In genomic region chr7:2698581-2699288, GRCh38 we compare ENCODE assay signal across 10 cellular contexts. TPM values are rescaled to one million over a fixed set of nuclear protein-coding genes. Genes with fewer than 3 reads are reported as not detected.
DNase-seq lines count a peak whose midpoint lies in the region; ATAC-seq and TF ChIP-seq lines count a peak whose summit lies in the region.
"Had no signal": no experiment of that assay in that cellular context is flagged by ENCODE, and none has a peak within 500 bp of the region (broad histone marks: within the 10 kb centered on the region; RNA-seq: fewer than 3 reads in every experiment).

No MANE protein-coding gene starts in this region.

- H3F3A ChIP-seq in GM23338 (replicated peaks; ENCODE audit: low read depth) = no peaks in the 10 kb centered on the region

- H3K36me3 ChIP-seq in GM23338 (ENCODE audit: insufficient read depth) (no peaks in the 10 kb centered on the region), BE2C (no peaks in the 10 kb centered on the region)

- H3K79me2 ChIP-seq in GM23338 (replicated peaks; ENCODE audit: insufficient read depth) = no peaks in the 10 kb centered on the region

- no peak overlapping the region for H3K4me2 ChIP-seq in GM23338

- H3K36me3 Mint-ChIP-seq in T-cell (no peaks in the 10 kb centered on the region), GM23338 (ENCODE audit: low read depth) (no peaks in the 10 kb centered on the region)
- H3K36me3 Mint-ChIP-seq in activated naive CD8-positive, alpha-beta T cell treated with anti-CD3 and anti-CD28 coated beads, Interleukin-2, amount 50 U/mL, for 24 hours (ENCODE audit: low read depth) = no peaks in the 10 kb centered on the region

- peaks cover 24 to 31% (median 27%) of the 10 kb centered on the region in 3 donors for H3K4me1 Mint-ChIP-seq in T-cell
- peaks cover 23% of the 10 kb centered on the region for H3K4me1 Mint-ChIP-seq in activated naive CD8-positive, alpha-beta T cell treated with anti-CD3 and anti-CD28 coated beads, Interleukin-2, amount 50 U/mL, for 24 hours
- H3K4me1 Mint-ChIP-seq in GM23338 = peaks cover 3% of the 10 kb centered on the region

- POLR2A ChIA-PET in T-cell (lab: Charles Lee) = interaction anchor here in 1 of 2 donors (0.6 kb wide), 1 partner anchor 17 kb away, joined by 3 read pairs; no protein-coding TSS in a partner anchor

- no peaks in the 10 kb centered on the region for H3K27me3 ChIP-seq in GM23338 (ENCODE audit: insufficient read depth)
- no peaks in the 10 kb centered on the region for H3K27me3 ChIP-seq in BE2C

- ATAC-seq in HG03103 (IDR thresholded peaks at IDR 0.05; ENCODE audit: low read depth, unreplicated experiment) (peak; percentile 87), T-cell (replicated peaks in 1 of 4) (peak; percentile 91 to 93 (median 93)), GM23338 (no peak)
- peak; percentile 93 for ATAC-seq in activated naive CD8-positive, alpha-beta T cell treated with anti-CD3 and anti-CD28 coated beads, Interleukin-2, amount 50 U/mL, for 24 hours

- H3K4me3 ChIP-seq in GM23338 = no peak overlapping the region
- H3K4me3 ChIP-seq in BE2C (ENCODE audit: low read depth, low read length) = no peak overlapping the region
- H3K4me3 ChIP-seq: SK-N-MC had no signal

- DNase-seq in DMS53 (lab: John Stamatoyannopoulos, UW) (peak; percentile 68), DMS53 treated with DMSO at 0.1 percent for 48 hours (lab: John Stamatoyannopoulos, UW; ENCODE audit: unreplicated experiment) (no peak), T-cell (peak; percentile 41 to 78 (median 60)), GM23338 (ENCODE audit: low spot score) (no peak), BE2C (no peak), islet precursor cell (no peak)
- peak; percentile 66 for DNase-seq in activated naive CD8-positive, alpha-beta T cell treated with anti-CD3 and anti-CD28 coated beads, Interleukin-2, amount 50 U/mL, for 24 hours

- H3K27me3 Mint-ChIP-seq in T-cell (no peaks in the 10 kb centered on the region), GM23338 (ENCODE audit: insufficient read depth, low read depth, poor library complexity) (peaks cover 13% of the 10 kb centered on the region)
- H3K27me3 Mint-ChIP-seq in activated naive CD8-positive, alpha-beta T cell treated with anti-CD3 and anti-CD28 coated beads, Interleukin-2, amount 50 U/mL, for 24 hours = peaks cover 16% of the 10 kb centered on the region

- H3K4me1 ChIP-seq in GM23338 (ENCODE audit: insufficient read depth) = no peaks in the 10 kb centered on the region
- H3K4me1 ChIP-seq in BE2C = no peaks in the 10 kb centered on the region

- CTCF ChIA-PET in T-cell (lab: Charles Lee) = interaction anchor here (0.8 to 1.8 kb wide), 5 partner anchors 11 to 21 kb away, joined by 3 to 29 read pairs (median 5); no protein-coding TSS in a partner anchor

- H3K27ac ChIP-seq in GM23338 (ENCODE audit: low read depth) = no peak overlapping the region
- H3K27ac ChIP-seq: 22Rv1, SK-N-MC had no signal

- no peaks in the 10 kb centered on the region for H3K9me3 ChIP-seq in BE2C

- H3K9me3 Mint-ChIP-seq in T-cell = no peaks in the 10 kb centered on the region
- H3K9me3 Mint-ChIP-seq in activated naive CD8-positive, alpha-beta T cell treated with anti-CD3 and anti-CD28 coated beads, Interleukin-2, amount 50 U/mL, for 24 hours = no peaks in the 10 kb centered on the region
- H3K9me3 Mint-ChIP-seq in GM23338 = no peaks in the 10 kb centered on the region

- peak overlapping the region; percentile 60 to 71 (median 63) for H3K4me3 Mint-ChIP-seq in T-cell
- H3K4me3 Mint-ChIP-seq in activated naive CD8-positive, alpha-beta T cell treated with anti-CD3 and anti-CD28 coated beads, Interleukin-2, amount 50 U/mL, for 24 hours = peak overlapping the region; percentile 21
- H3K4me3 Mint-ChIP-seq in GM23338 = no peak overlapping the region

- H3K27ac Mint-ChIP-seq in T-cell (peak overlapping the region; percentile 83 to 85), GM23338 (no peak overlapping the region)
- H3K27ac Mint-ChIP-seq in activated naive CD8-positive, alpha-beta T cell treated with anti-CD3 and anti-CD28 coated beads, Interleukin-2, amount 50 U/mL, for 24 hours = no peak overlapping the region

- H3K9me2 ChIP-seq in GM23338 (ENCODE audit: insufficient read depth) = no peaks in the 10 kb centered on the region

- no peak overlapping the region for H2AFZ ChIP-seq in GM23338

- no peaks in the 10 kb centered on the region; the same call in 1 of the 2 replicates for H4K20me1 ChIP-seq in GM23338 (replicated peaks; ENCODE audit: insufficient read depth)

- no peak for TF ChIP-seq CTCF in GM23338 (conservative IDR thresholded peaks at IDR 0.05; ENCODE audit: low read depth in 2 of 2)
- TF ChIP-seq CTCF in BE2C (IDR thresholded peaks at IDR 0.05; ENCODE audit: low read depth, low read length) = no peak

TF ChIP-seq in GM23338, 12 proteins besides CTCF, POLR2A, EP300 and RAD21 (continues in another document):
- no peak for TF ChIP-seq ZNF114 (CRISPR knock-in tag; IDR thresholded peaks at IDR 0.05)
- no peak for TF ChIP-seq ZNF462 (CRISPR knock-in tag; IDR thresholded peaks at IDR 0.05)
- TF ChIP-seq STAT1 (IDR thresholded peaks at IDR 0.05; ENCODE audit: unreplicated experiment) = no peak
- no peak for TF ChIP-seq ZNF331 (CRISPR knock-in tag; IDR thresholded peaks at IDR 0.05; ENCODE audit: low read depth)

RNA-seq across cellular contexts. Expression of gene AMZ1, which starts 10.7 kb away (rescaled TPM):
- under 1 TPM; 0.09 to 0.79 (median 0.30) TPM for total RNA-seq in T-cell
- total RNA-seq in GM23338 (2014; rRNA removed; shearing (Covaris generic)) = 0.73 and 1.6 TPM in 2 replicates
- 2.0 and 4.5 TPM in 2 replicates for polyA plus RNA-seq in GM23338 (2016; fragmentation: Nextera tagmentation; extraction: Ambion mirVana)
- polyA plus RNA-seq in BE2C (2012; ENCODE audit: insufficient read depth, insufficient read length, low read depth) = 2.3 TPM

Comparison
In these comparisons a context has a peak if more than half of its experiments do, and no peak if none do; other contexts are left out.
1. DNase-seq: peak in DMS53 (single experiment), T-cell (34 of 34) and activated naive CD8-positive, alpha-beta T cell treated with anti-CD3 and anti-CD28 coated beads, Interleukin-2, amount 50 U/mL, for 24 hours (single experiment); none in DMS53 treated with DMSO at 0.1 percent for 48 hours (single experiment), GM23338 (single experiment), BE2C (single experiment) and islet precursor cell (single experiment).
2. H3K27ac Mint-ChIP-seq: peak in T-cell (2 of 2); none in activated naive CD8-positive, alpha-beta T cell treated with anti-CD3 and anti-CD28 coated beads, Interleukin-2, amount 50 U/mL, for 24 hours (single experiment) and GM23338 (single experiment).